Comparison of ENCODE assay signal across 23 cellular contexts in the genomic region with DNA sequence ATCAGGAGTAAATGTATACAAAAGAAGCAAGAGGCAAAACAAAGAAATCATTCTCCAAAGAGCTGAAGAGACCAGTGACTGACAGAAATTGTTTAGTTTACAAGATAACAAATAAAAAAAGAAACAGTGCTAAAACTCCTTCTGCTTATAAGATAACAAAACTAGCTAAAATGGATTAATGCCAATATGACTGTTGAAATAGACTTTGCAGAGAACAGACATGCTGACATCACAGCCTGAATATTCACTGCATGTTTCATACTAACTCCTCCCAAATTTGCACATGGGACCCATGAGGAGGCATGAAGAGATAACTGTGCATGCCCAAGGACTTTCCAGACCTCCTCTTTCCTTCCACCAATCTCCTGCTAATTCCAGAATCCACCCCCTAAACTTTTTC. TPM values are rescaled to one million over a fixed set of nuclear protein-coding genes. Genes with fewer than 3 reads are reported as not detected.
DNase-seq lines count a peak whose midpoint lies in the region; ATAC-seq and TF ChIP-seq lines count a peak whose summit lies in the region.
"Had no signal": no experiment of that assay in that cellular context is flagged by ENCODE, and none has a peak within 500 bp of the region (broad histone marks: within the 10 kb centered on the region; RNA-seq: fewer than 3 reads in every experiment).

No MANE protein-coding gene starts in this region.

- in situ Hi-C loops in brain microvascular endothelial cell (cut with HindIII; ENCODE audit: low pct_ligation_motif_present, low sequenced_read_pairs), result no loop called here

- intact Hi-C loops in left ventricle myocardium superior (cut with micrococcal nuclease), result no loop called here
- intact Hi-C loops in Right ventricle myocardium inferior (cut with DNase I), result no loop called here

- no peak overlapping the region for H3K4me3 Mint-ChIP-seq in activated CD4-positive, alpha-beta memory T cell treated with anti-CD3 and anti-CD28 coated beads, Interleukin-2, amount 10 ng/mL, durations not matched to agents 7 days and 5 days
- H3K4me3 Mint-ChIP-seq: CD4-positive, alpha-beta memory T cell had no signal

- H3K36me3 ChIP-seq in brain microvascular endothelial cell (replicated peaks), result no peaks in the 10 kb centered on the region
- H3K36me3 ChIP-seq: BLaER1, SJCRH30 had no signal

- ATAC-seq in left ventricle myocardium superior (peak; percentile 69), Right ventricle myocardium inferior (no peak), HG02588 (IDR thresholded peaks at IDR 0.05; ENCODE audit: unreplicated experiment) (no peak)
- ATAC-seq: PC-3 had no signal

- peaks cover 15% of the 10 kb centered on the region for H3K27me3 Mint-ChIP-seq in activated CD4-positive, alpha-beta memory T cell treated with anti-CD3 and anti-CD28 coated beads, Interleukin-2, amount 10 ng/mL, durations not matched to agents 7 days and 5 days

- H3K4me1 Mint-ChIP-seq in activated CD4-positive, alpha-beta memory T cell treated with anti-CD3 and anti-CD28 coated beads, Interleukin-2, amount 10 ng/mL, durations not matched to agents 7 days and 5 days, result no peaks in the 10 kb centered on the region

- no peak overlapping the region for H3K27ac ChIP-seq in brain microvascular endothelial cell
- H3K27ac ChIP-seq: BLaER1, HL-60, SJCRH30 had no signal

- no peak overlapping the region for H3K4me3 ChIP-seq in brain microvascular endothelial cell (ENCODE audit: low read depth, low read length)
- H3K4me3 ChIP-seq: BLaER1, SJCRH30 had no signal

- no peaks in the 10 kb centered on the region for H3K9me3 Mint-ChIP-seq in activated CD4-positive, alpha-beta memory T cell treated with anti-CD3 and anti-CD28 coated beads, Interleukin-2, amount 10 ng/mL, durations not matched to agents 7 days and 5 days
- H3K9me3 Mint-ChIP-seq: CD4-positive, alpha-beta memory T cell had no signal

- POLR2A ChIA-PET in activated CD4-positive, alpha-beta memory T cell treated with anti-CD3 and anti-CD28 coated beads, Interleukin-2, amount 10 ng/mL, durations not matched to agents 7 days and 5 days (lab: Charles Lee), result no interaction called here

- no peak for DNase-seq in left ventricle myocardium superior
- no peak for DNase-seq in Right ventricle myocardium inferior (ENCODE audit: missing footprints)
- DNase-seq in brain microvascular endothelial cell, result peak; percentile 16
- DNase-seq in fibroblast of peridontal ligament (ENCODE audit: extremely low read depth), result peak; percentile 53
- DNase-seq in NOMO-1 treated with dmso at 0.1 percent for 144 hours (lab: John Stamatoyannopoulos, UW; ENCODE audit: unreplicated experiment), result no peak
- no peak for DNase-seq in activated CD4-positive, alpha-beta memory T cell treated with anti-CD3 and anti-CD28 coated beads, Interleukin-2, amount 10 ng/mL, durations not matched to agents 7 days and 5 days
- no peak for DNase-seq in SHP77 (lab: John Stamatoyannopoulos, UW)
- DNase-seq: CD4-positive, alpha-beta memory T cell; DMS153; H7; Karpas-422; NCI-H1417 treated with DMSO at 0.1 percent for 48 hours; NCI-H187 treated with DMSO at 0.1 percent for 48 hours; NCI-H2227 treated with DMSO at 0.1 percent for 48 hours; NCI-H524; PC-3; RPMI8226; SJCRH30 had no signal

- H3K27ac Mint-ChIP-seq in activated CD4-positive, alpha-beta memory T cell treated with anti-CD3 and anti-CD28 coated beads, Interleukin-2, amount 10 ng/mL, durations not matched to agents 7 days and 5 days, result no peak overlapping the region
- H3K27ac Mint-ChIP-seq: CD4-positive, alpha-beta memory T cell had no signal

- H3K36me3 Mint-ChIP-seq in activated CD4-positive, alpha-beta memory T cell treated with anti-CD3 and anti-CD28 coated beads, Interleukin-2, amount 10 ng/mL, durations not matched to agents 7 days and 5 days (ENCODE audit: low read depth), result no peaks in the 10 kb centered on the region
- H3K36me3 Mint-ChIP-seq: CD4-positive, alpha-beta memory T cell had no signal

- no peak for TF ChIP-seq CTCF in brain microvascular endothelial cell (IDR thresholded peaks at IDR 0.05; ENCODE audit: low read depth, low read length, missing control alignments)

- CTCF ChIA-PET in activated CD4-positive, alpha-beta memory T cell treated with anti-CD3 and anti-CD28 coated beads, Interleukin-2, amount 10 ng/mL, durations not matched to agents 7 days and 5 days (lab: Charles Lee), result interaction anchor here (1.1 to 1.3 kb wide), 2 partner anchors 8 to 11 kb away, joined by 3 read pairs; no protein-coding TSS in a partner anchor

- no peaks in the 10 kb centered on the region for H3K27me3 ChIP-seq in brain microvascular endothelial cell (replicated peaks)
- H3K27me3 ChIP-seq: BLaER1, SJCRH30 had no signal

RNA-seq across cellular contexts. Expression of a gene that starts 6.2 kb away (rescaled TPM):
- total RNA-seq in left ventricle myocardium superior, result 16.5 TPM
- 3.8 TPM for total RNA-seq in Right ventricle myocardium inferior
- not detected for total RNA-seq in activated CD4-positive, alpha-beta memory T cell treated with anti-CD3 and anti-CD28 coated beads, Interleukin-2, amount 10 ng/mL, durations not matched to agents 7 days and 5 days
- total RNA-seq: CD4-positive, alpha-beta memory T cell; Daoy; MCF 10A; PC-3; SJCRH30 had no signal

RNA-seq across cellular contexts. Expression of a gene that starts 31.8 kb away (rescaled TPM):
- total RNA-seq in left ventricle myocardium superior, result 4.0 TPM
- 1.0 TPM for total RNA-seq in Right ventricle myocardium inferior
- total RNA-seq in activated CD4-positive, alpha-beta memory T cell treated with anti-CD3 and anti-CD28 coated beads, Interleukin-2, amount 10 ng/mL, durations not matched to agents 7 days and 5 days, result not detected
- total RNA-seq: CD4-positive, alpha-beta memory T cell; MCF 10A; PC-3; SJCRH30 had no signal

Comparison
In these comparisons a context has a peak if more than half of its experiments do, and no peak if none do; other contexts are left out.
1. DNase-seq: peak in brain microvascular endothelial cell (single experiment) and fibroblast of peridontal ligament (single experiment); none in left ventricle myocardium superior (single experiment), Right ventricle myocardium inferior (single experiment), NOMO-1 treated with dmso at 0.1 percent for 144 hours (single experiment), activated CD4-positive, alpha-beta memory T cell treated with anti-CD3 and anti-CD28 coated beads, Interleukin-2, amount 10 ng/mL, durations not matched to agents 7 days and 5 days (single experiment) and SHP77 (0 of 2).